ENCODE assay signal across 15 cellular contexts in genomic region chr3:35505181-35505580, GRCh38.
DNase-seq lines count a peak whose midpoint lies in the region; ATAC-seq and TF ChIP-seq lines count a peak whose summit lies in the region.
"Had no signal": no experiment of that assay in that cellular context is flagged by ENCODE, and none has a peak within 500 bp of the region (broad histone marks: within the 10 kb centered on the region; RNA-seq: fewer than 3 reads in every experiment).

No MANE protein-coding gene starts in this region.

- CTCF ChIA-PET in HEK293T (lab: Yijun Ruan, JAX): no interaction called here

- POLR2A ChIA-PET in HEK293T (lab: Yijun Ruan, JAX): no interaction called here

- ATAC-seq in HG02852 (IDR thresholded peaks at IDR 0.05; ENCODE audit: unreplicated experiment) (peak; percentile 47), HG02970 (IDR thresholded peaks at IDR 0.05; ENCODE audit: low FRiP score, unreplicated experiment) (no peak)
- ATAC-seq: Panc1 had no signal

- peak; percentile 23 for DNase-seq in Ammon's horn (ENCODE audit: low spot score)
- DNase-seq in SK-N-DZ (ENCODE audit: low spot score): peak; percentile 75
- DNase-seq in myocyte (ENCODE audit: low read depth): peak; percentile 69
- DNase-seq in NCI-H2196 (lab: John Stamatoyannopoulos, UW; ENCODE audit: unreplicated experiment): no peak
- DNase-seq in cerebellar cortex (ENCODE audit: low spot score): no peak
- DNase-seq in HEK293T (ENCODE audit: extremely low spot score): no peak
- DNase-seq: activated CD4-positive, alpha-beta T cell treated with anti-CD3 and anti-CD28 coated beads for 4 hours; activated T-cell treated with anti-CD3 and anti-CD28 coated beads, Interleukin-2, amount 50 U/mL, for 24 hours; colonic mucosa; KBM-7; NCI-H2029 treated with DMSO at 0.1 percent for 48 hours; T-helper 1 cell had no signal

TF ChIP-seq in HEK293T, 16 proteins besides CTCF, POLR2A, EP300 and RAD21:
- TF ChIP-seq FOXA1 (IDR thresholded peaks at IDR 0.05) (no peak), FOXK2 (IDR thresholded peaks at IDR 0.05) (no peak), HDGF (IDR thresholded peaks at IDR 0.05; ENCODE audit: borderline replicate concordance) (no peak), NFRKB (IDR thresholded peaks at IDR 0.05) (no peak), LEF1 (IDR thresholded peaks at IDR 0.05; ENCODE audit: borderline replicate concordance) (no peak), ELF4 (IDR thresholded peaks at IDR 0.05) (no peak), ZNF384 (IDR thresholded peaks at IDR 0.05) (no peak), CTBP1 (IDR thresholded peaks at IDR 0.05; ENCODE audit: borderline replicate concordance) (no peak), SP1 (IDR thresholded peaks at IDR 0.05) (no peak), FOXM1 (IDR thresholded peaks at IDR 0.05; ENCODE audit: borderline replicate concordance) (no peak), ARNT (IDR thresholded peaks at IDR 0.05) (no peak), TARDBP (IDR thresholded peaks at IDR 0.05) (no peak)

Comparison
In these comparisons a context has a peak if more than half of its experiments do, and no peak if none do; other contexts are left out.
1. DNase-seq: peak in Ammon's horn (single experiment), SK-N-DZ (single experiment) and myocyte (single experiment); none in NCI-H2196 (single experiment), cerebellar cortex (single experiment) and HEK293T (single experiment).